ENCODE assay signal across 10 cellular contexts in the genomic region with DNA sequence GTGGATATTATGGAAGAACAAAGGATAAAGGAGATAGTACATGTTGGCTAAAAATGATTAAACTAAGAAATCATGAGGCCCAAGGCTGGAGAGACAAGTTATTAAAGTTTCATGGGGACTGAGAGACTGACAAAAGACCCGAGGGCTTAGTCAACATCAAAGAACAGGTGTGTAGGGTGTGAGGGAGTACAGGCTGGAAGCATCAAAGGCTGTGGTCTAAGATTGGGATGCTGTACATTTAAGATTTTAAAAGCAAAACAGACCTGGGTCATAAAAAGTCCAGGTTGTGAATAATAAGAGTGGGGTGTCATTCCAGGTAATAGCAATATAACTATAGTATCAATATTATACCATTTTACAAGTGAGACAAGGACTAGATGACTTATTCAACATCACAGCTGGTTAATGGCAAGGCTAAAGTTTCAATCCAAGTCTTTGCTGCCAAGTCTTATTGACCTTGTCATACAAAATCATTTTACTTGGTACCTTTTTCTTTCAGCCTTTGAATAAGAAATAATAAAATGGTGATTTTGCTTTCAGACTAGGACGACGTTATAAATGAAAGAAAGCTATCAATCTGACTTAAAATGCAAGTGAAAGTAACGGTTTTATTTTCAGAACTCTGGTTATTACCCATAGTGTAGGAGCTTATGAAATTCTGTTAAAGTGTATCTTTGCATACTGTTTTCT.
A peak's percentile ranks its signal among the peaks of the same experiment; 100 is the strongest.
DNase-seq lines count a peak whose midpoint lies in the region; ATAC-seq and TF ChIP-seq lines count a peak whose summit lies in the region.
"Had no signal": no experiment of that assay in that cellular context is flagged by ENCODE, and none has a peak within 500 bp of the region (broad histone marks: within the 10 kb centered on the region; RNA-seq: fewer than 3 reads in every experiment).

No MANE protein-coding gene starts in this region.

- ATAC-seq in GM18858 (IDR thresholded peaks at IDR 0.05; ENCODE audit: unreplicated experiment) (peak; percentile 80), HG03060 (IDR thresholded peaks at IDR 0.05; ENCODE audit: low read depth, unreplicated experiment) (peak; percentile 86), left ventricle myocardium superior (no peak)
- ATAC-seq in central memory CD8-positive, alpha-beta T cell (replicated peaks; ENCODE audit: extremely low read depth, poor library complexity, severe bottlenecking), result peak; percentile 54
- ATAC-seq: HepG2 had no signal

- no peaks in the 10 kb centered on the region for H3K36me3 Mint-ChIP-seq in central memory CD8-positive, alpha-beta T cell (ENCODE audit: insufficient read depth)

- no peaks in the 10 kb centered on the region for H3K27me3 Mint-ChIP-seq in central memory CD8-positive, alpha-beta T cell

- no peaks in the 10 kb centered on the region for H3K9me3 Mint-ChIP-seq in central memory CD8-positive, alpha-beta T cell

- DNase-seq in GM20000 (ENCODE audit: low spot score) (peak; percentile 54), iPS-NIHi7 (ENCODE audit: extremely low spot score) (no peak), GF-D8 (lab: John Stamatoyannopoulos, UW) (no peak), left ventricle myocardium superior (no peak)
- no peak for DNase-seq in central memory CD8-positive, alpha-beta T cell (ENCODE audit: low spot score in 2 of 2)
- DNase-seq: adrenal gland, T-helper 9 cell had no signal

- H3K4me1 Mint-ChIP-seq in central memory CD8-positive, alpha-beta T cell, result peaks cover 29% of the 10 kb centered on the region

- H3K4me3 Mint-ChIP-seq in central memory CD8-positive, alpha-beta T cell, result no peak overlapping the region

- intact Hi-C loops in left ventricle myocardium superior (cut with micrococcal nuclease), result no loop called here

- no peak overlapping the region for H3K27ac Mint-ChIP-seq in central memory CD8-positive, alpha-beta T cell (ENCODE audit: low read depth)

- no peak for TF ChIP-seq CTCF in GM20000 (IDR thresholded peaks at IDR 0.05; ENCODE audit: extremely low read depth, missing control alignments)
